1 cellular context compared by ENCODE assay signal in the genomic region with DNA sequence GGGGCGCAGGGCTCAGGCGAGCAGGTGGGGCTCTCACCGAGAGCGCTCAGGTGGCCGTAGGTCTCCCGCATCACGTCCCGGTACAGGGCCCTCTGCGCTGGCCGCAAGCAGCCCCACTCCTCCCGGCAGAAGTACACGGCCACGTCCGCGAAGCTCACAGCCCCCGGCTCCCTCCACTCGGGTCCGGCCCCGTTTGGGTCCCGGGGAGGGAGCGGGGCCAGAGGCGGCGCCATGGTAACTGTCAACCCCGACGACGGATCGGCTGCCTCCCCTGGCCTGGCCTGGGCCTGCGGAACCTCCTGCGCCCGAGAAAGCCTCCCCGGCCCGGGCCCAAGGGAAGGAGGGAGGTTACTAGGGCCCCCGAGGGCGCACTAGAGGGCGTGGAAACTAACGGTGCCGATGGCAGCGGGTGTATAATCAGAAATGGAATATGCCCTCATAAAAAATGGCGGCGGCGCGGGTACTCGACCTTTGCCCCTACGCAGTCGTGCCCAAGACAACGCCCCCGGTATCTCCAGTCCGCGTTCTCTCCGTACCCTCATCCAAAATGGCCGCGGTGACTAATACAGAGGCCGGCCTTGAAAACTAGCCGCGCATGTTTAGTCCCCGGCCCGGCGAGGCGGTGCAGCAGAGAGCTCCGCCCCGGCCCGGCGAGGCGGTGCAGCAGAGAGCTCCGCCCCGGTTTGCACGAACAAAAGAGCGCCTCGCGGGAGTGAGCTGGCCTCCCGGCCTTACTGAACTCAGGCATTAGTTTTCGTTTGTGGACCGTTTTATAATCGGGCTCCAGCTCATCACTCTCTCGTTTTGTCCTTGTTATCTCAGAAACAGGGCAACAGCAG.
A peak's percentile ranks its signal among the peaks of the same experiment; 100 is the strongest.
TF ChIP-seq lines count a peak whose summit lies in the region.

Gene ZNF764, minus strand, starts transcription at position 425 of the 839 bp plus-strand sequence. Its CDS starts 192 bp downstream, at position 233.

TF ChIP-seq in HepG2, 621 proteins besides CTCF, POLR2A, EP300 and RAD21 (continued from another document and continues in another):
- TF ChIP-seq TIGD3 (CRISPR knock-in tag; IDR thresholded peaks at IDR 0.05; ENCODE audit: borderline replicate concordance) (no peak; the same call in 1 of the 2 replicates), TCF12 (IDR thresholded peaks at IDR 0.05) (no peak), TCF12 (CRISPR knock-in tag; IDR thresholded peaks at IDR 0.05) (peak; percentile 92), PHF5A (CRISPR knock-in tag; IDR thresholded peaks at IDR 0.05; ENCODE audit: low read depth, unreplicated experiment) (no peak), HBP1 (CRISPR knock-in tag; IDR thresholded peaks at IDR 0.05; ENCODE audit: low read depth) (peak; percentile 90; the same call in 1 of the 2 replicates), ZC3H13 (CRISPR knock-in tag; IDR thresholded peaks at IDR 0.05) (peak; percentile 81; the same call in 1 of the 2 replicates), ZNF274 (CRISPR knock-in tag; IDR thresholded peaks at IDR 0.05) (peak; percentile 78; the same call in 1 of the 2 replicates), MAFF (IDR thresholded peaks at IDR 0.05; ENCODE audit: low read depth, low read length) (no peak), ZNF678 (CRISPR knock-in tag; IDR thresholded peaks at IDR 0.05) (peak; percentile 76; the same call in 1 of the 2 replicates), PRMT3 (CRISPR knock-in tag; IDR thresholded peaks at IDR 0.05; ENCODE audit: borderline replicate concordance, low read depth) (no peak), JUN (CRISPR knock-in tag; IDR thresholded peaks at IDR 0.05) (peak; percentile 28; the same call in 1 of the 2 replicates), ZNF124 (CRISPR knock-in tag; IDR thresholded peaks at IDR 0.05) (peak; percentile 76), ZSCAN25 (CRISPR knock-in tag; IDR thresholded peaks at IDR 0.05) (0 out of 2 replicates have a peak, but pooled peaks have one; percentile 25), HIC2 (CRISPR knock-in tag; IDR thresholded peaks at IDR 0.05; ENCODE audit: low read depth) (peak; percentile 86; the same call in 1 of the 2 replicates), HHEX (CRISPR knock-in tag; IDR thresholded peaks at IDR 0.05) (0 out of 2 replicates have a peak, but pooled peaks have one; percentile 14), HINFP (CRISPR knock-in tag; IDR thresholded peaks at IDR 0.05; ENCODE audit: low read depth) (peak; percentile 92), ZNF10 (CRISPR knock-in tag; IDR thresholded peaks at IDR 0.05; ENCODE audit: borderline replicate concordance, low read depth) (no peak), ZNF883 (CRISPR knock-in tag; IDR thresholded peaks at IDR 0.05; ENCODE audit: not compliant biosample characterization) (no peak), TCF7 (IDR thresholded peaks at IDR 0.05; ENCODE audit: low read depth) (0 out of 2 replicates have a peak, but pooled peaks have one; percentile 12), ZNF577 (CRISPR knock-in tag; IDR thresholded peaks at IDR 0.05; ENCODE audit: borderline replicate concordance, low read depth) (no peak), ZNF326 (CRISPR knock-in tag; IDR thresholded peaks at IDR 0.05; ENCODE audit: borderline replicate concordance) (no peak), CCAR2 (optimal IDR thresholded peaks at IDR 0.05; ENCODE audit: low read depth, low read length) (no peak), U2AF2 (IDR thresholded peaks at IDR 0.05; ENCODE audit: low read depth, low read length) (no peak), PHF8 (CRISPR knock-in tag; IDR thresholded peaks at IDR 0.05) (peak; percentile 98), ZNF788 (CRISPR knock-in tag; IDR thresholded peaks at IDR 0.05; ENCODE audit: borderline replicate concordance) (peak; percentile 29), ZNF101 (CRISPR knock-in tag; IDR thresholded peaks at IDR 0.05; ENCODE audit: borderline replicate concordance, low read depth) (peak; percentile 87; the same call in 1 of the 2 replicates), ZMYM3 (CRISPR knock-in tag; IDR thresholded peaks at IDR 0.05) (no peak), HNF4G (IDR thresholded peaks at IDR 0.05; ENCODE audit: borderline replicate concordance, low read depth, low read length) (peak; percentile 97), HNF4G (CRISPR knock-in tag; IDR thresholded peaks at IDR 0.05; ENCODE audit: borderline replicate concordance, low read depth) (peak; percentile 85), HDAC1 (CRISPR knock-in tag; IDR thresholded peaks at IDR 0.05) (peak; percentile 60), SMAD3 (CRISPR knock-in tag; IDR thresholded peaks at IDR 0.05) (peak; percentile 22; the same call in 1 of the 2 replicates), SP1 (IDR thresholded peaks at IDR 0.05) (no peak), SP1 (CRISPR knock-in tag; IDR thresholded peaks at IDR 0.05) (peak; percentile 50; the same call in 1 of the 2 replicates), CAMTA2 (CRISPR knock-in tag; IDR thresholded peaks at IDR 0.05; ENCODE audit: borderline replicate concordance) (peak; percentile 88), NFE2L1 (CRISPR knock-in tag; IDR thresholded peaks at IDR 0.05; ENCODE audit: borderline replicate concordance) (no peak), SMAD1 (CRISPR knock-in tag; IDR thresholded peaks at IDR 0.05; ENCODE audit: borderline replicate concordance, low read depth) (no peak), ZKSCAN8 (CRISPR knock-in tag; IDR thresholded peaks at IDR 0.05; ENCODE audit: borderline replicate concordance) (peak; percentile 16; the same call in 1 of the 2 replicates), ZEB1 (IDR thresholded peaks at IDR 0.05; ENCODE audit: insufficient replicate concordance, low read depth) (peak; percentile 61), ZNF512 (CRISPR knock-in tag; IDR thresholded peaks at IDR 0.05) (no peak), AKAP8 (CRISPR knock-in tag; IDR thresholded peaks at IDR 0.05) (no peak), SRF (IDR thresholded peaks at IDR 0.05; ENCODE audit: low read depth, low read length) (0 out of 2 replicates have a peak, but pooled peaks have one; percentile 22), HNRNPL (IDR thresholded peaks at IDR 0.05; ENCODE audit: low read depth, low read length) (peak; percentile 90; the same call in 1 of the 2 replicates), ZNF768 (CRISPR knock-in tag; IDR thresholded peaks at IDR 0.05) (no peak; the same call in 1 of the 2 replicates)
- TF ChIP-seq, protein P1, sequence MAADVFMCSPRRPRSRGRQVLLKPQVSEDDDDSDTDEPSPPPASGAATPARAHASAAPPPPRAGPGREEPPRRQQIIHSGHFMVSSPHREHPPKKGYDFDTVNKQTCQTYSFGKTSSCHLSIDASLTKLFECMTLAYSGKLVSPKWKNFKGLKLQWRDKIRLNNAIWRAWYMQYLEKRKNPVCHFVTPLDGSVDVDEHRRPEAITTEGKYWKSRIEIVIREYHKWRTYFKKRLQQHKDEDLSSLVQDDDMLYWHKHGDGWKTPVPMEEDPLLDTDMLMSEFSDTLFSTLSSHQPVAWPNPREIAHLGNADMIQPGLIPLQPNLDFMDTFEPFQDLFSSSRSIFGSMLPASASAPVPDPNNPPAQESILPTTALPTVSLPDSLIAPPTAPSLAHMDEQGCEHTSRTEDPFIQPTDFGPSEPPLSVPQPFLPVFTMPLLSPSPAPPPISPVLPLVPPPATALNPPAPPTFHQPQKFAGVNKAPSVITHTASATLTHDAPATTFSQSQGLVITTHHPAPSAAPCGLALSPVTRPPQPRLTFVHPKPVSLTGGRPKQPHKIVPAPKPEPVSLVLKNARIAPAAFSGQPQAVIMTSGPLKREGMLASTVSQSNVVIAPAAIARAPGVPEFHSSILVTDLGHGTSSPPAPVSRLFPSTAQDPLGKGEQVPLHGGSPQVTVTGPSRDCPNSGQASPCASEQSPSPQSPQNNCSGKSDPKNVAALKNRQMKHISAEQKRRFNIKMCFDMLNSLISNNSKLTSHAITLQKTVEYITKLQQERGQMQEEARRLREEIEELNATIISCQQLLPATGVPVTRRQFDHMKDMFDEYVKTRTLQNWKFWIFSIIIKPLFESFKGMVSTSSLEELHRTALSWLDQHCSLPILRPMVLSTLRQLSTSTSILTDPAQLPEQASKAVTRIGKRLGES (CRISPR knock-in tag; IDR thresholded peaks at IDR 0.05; ENCODE audit: borderline replicate concordance): no peak
- TF ChIP-seq, protein P2, sequence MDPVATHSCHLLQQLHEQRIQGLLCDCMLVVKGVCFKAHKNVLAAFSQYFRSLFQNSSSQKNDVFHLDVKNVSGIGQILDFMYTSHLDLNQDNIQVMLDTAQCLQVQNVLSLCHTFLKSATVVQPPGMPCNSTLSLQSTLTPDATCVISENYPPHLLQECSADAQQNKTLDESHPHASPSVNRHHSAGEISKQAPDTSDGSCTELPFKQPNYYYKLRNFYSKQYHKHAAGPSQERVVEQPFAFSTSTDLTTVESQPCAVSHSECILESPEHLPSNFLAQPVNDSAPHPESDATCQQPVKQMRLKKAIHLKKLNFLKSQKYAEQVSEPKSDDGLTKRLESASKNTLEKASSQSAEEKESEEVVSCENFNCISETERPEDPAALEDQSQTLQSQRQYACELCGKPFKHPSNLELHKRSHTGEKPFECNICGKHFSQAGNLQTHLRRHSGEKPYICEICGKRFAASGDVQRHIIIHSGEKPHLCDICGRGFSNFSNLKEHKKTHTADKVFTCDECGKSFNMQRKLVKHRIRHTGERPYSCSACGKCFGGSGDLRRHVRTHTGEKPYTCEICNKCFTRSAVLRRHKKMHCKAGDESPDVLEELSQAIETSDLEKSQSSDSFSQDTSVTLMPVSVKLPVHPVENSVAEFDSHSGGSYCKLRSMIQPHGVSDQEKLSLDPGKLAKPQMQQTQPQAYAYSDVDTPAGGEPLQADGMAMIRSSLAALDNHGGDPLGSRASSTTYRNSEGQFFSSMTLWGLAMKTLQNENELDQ (CRISPR knock-in tag; IDR thresholded peaks at IDR 0.05; ENCODE audit: borderline replicate concordance): peak; percentile 18; the same call in 1 of the 2 replicates
